7 cellular contexts compared by ENCODE assay signal in the genomic region with DNA sequence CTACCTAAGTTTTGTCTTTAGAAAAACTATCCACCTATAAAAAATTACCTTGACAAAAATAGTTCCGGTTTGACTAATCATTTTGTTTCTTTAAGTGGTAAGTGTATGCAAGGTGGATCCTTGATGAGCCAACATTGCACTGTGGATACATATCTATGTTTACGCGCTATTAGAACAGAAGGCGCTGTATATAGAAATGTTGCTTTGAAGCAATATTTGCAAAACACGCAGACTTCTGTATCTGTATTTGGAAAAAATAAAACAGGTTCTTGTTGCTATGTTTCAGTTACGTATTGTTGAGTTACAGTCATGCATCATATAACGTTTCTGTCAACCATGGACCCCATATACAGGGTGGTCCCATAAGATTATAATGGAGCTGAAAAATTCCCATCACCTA.
"Had no signal": no experiment of that assay in that cellular context is flagged by ENCODE, and none has a peak within 500 bp of the region (broad histone marks: within the 10 kb centered on the region; RNA-seq: fewer than 3 reads in every experiment).

No MANE protein-coding gene starts in this region.

- H3K27ac ChIP-seq: HL-60, KMS-11 had no signal

- FAIRE-seq: HepG2, HTR-8/SVneo had no signal

- DNase-seq: IMR-90, KBM-7, KG1 had no signal

- H3K4me2 ChIP-seq: KMS-11 had no signal

- ATAC-seq: HepG2 had no signal

- H3K9ac ChIP-seq: KMS-11 had no signal
